11 cellular contexts compared by ENCODE assay signal in the genomic region with DNA sequence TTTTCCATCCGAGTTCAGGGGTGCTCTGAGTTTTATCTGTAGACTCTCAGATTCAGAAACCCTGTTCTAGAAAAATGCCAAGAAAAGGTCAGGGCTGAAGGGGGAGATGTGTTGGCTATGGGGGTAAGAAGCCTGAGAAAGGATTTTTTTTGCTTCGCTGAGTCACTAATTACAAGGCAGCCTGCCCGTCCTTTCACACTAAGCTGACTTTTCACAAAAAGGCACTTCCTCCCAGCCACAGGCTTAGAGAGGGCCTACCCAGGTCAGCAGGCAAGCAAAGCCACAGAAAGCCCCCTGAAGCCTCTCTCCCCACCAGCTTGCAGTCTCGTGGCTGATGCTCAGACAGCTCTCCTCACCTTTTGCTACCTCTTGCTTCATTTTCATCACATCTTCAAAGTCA.
A peak's percentile ranks its signal among the peaks of the same experiment; 100 is the strongest.
DNase-seq lines count a peak whose midpoint lies in the region; ATAC-seq and TF ChIP-seq lines count a peak whose summit lies in the region.
"Had no signal": no experiment of that assay in that cellular context is flagged by ENCODE, and none has a peak within 500 bp of the region (broad histone marks: within the 10 kb centered on the region; RNA-seq: fewer than 3 reads in every experiment).

No MANE protein-coding gene starts in this region.

- no peak for TF ChIP-seq POLR2A in IMR-90 (IDR thresholded peaks at IDR 0.05; ENCODE audit: low read depth, low read length)

- H3K9me3 Mint-ChIP-seq in brain: no peaks in the 10 kb centered on the region
- H3K9me3 Mint-ChIP-seq in natural killer cell treated with Interleukin-12 subunit alpha and Interleukin-12 subunit beta and Interleukin-15 and Interleukin-18, amount 100 ng/mL, for 72 hours: peaks cover 3% of the 10 kb centered on the region

- CTCF ChIA-PET in IMR-90 (lab: Yijun Ruan, JAX): no interaction called here

- H2BK5ac ChIP-seq in IMR-90 (ENCODE audit: low read depth, low read length, poor library complexity, severe bottlenecking): no peak overlapping the region
- no peak overlapping the region for H2BK5ac ChIP-seq in mesendoderm (ENCODE audit: low read length)

- no peaks in the 10 kb centered on the region for H3K79me1 ChIP-seq in IMR-90 (ENCODE audit: low read depth in 1 of 2, low read length in 2 of 2)
- H3K79me1 ChIP-seq in mesendoderm (ENCODE audit: low read length): no peaks in the 10 kb centered on the region

- in situ Hi-C loops in IMR-90 (cut with MboI; ENCODE audit: low sequenced_read_pairs): no loop called here

- no peak overlapping the region for H3K56ac ChIP-seq in IMR-90 (ENCODE audit: extremely low read depth, insufficient read depth, low read length)
- H3K56ac ChIP-seq in mesendoderm (ENCODE audit: low read length): no peak overlapping the region

- H3K4me1 Mint-ChIP-seq in brain: peaks cover 20% of the 10 kb centered on the region
- no peaks in the 10 kb centered on the region for H3K4me1 Mint-ChIP-seq in natural killer cell treated with Interleukin-12 subunit alpha and Interleukin-12 subunit beta and Interleukin-15 and Interleukin-18, amount 100 ng/mL, for 72 hours (ENCODE audit: low read depth in 2 of 2)

- H3K23ac ChIP-seq in IMR-90 (ENCODE audit: low read depth, low read length) (peak overlapping the region; percentile 21; the same call in 1 of the 2 replicates), mesendoderm (ENCODE audit: low read length) (no peak overlapping the region)

- peak; percentile 76 for ATAC-seq in IMR-90 (ENCODE audit: low read depth)
- no peak for ATAC-seq in natural killer cell treated with Interleukin-12 subunit alpha and Interleukin-12 subunit beta and Interleukin-15 and Interleukin-18, amount 100 ng/mL, for 72 hours

- peak overlapping the region; percentile 98 for H3K18ac ChIP-seq in IMR-90 (ENCODE audit: low read depth, low read length)
- peak overlapping the region; percentile 64 for H3K18ac ChIP-seq in mesendoderm (ENCODE audit: low read length)

- no peak for TF ChIP-seq CTCF in IMR-90 (conservative IDR thresholded peaks at IDR 0.05; ENCODE audit: low read depth, low read length)
- no peak for TF ChIP-seq CTCF in brain (conservative IDR thresholded peaks at IDR 0.05)

- peak overlapping the region; percentile 95; the same call in 1 of the 2 replicates for H4K5ac ChIP-seq in IMR-90 (ENCODE audit: low read depth, low read length)
- H4K5ac ChIP-seq in mesendoderm (ENCODE audit: low read length): no peak overlapping the region

- dilution Hi-C loops in IMR-90 (cut with HindIII; ENCODE audit: low sequenced_read_pairs, unreplicated experiment): no loop called here

- H3K27me3 ChIP-seq in IMR-90 (ENCODE audit: control insufficient read depth, insufficient read depth, low read length) (no peaks in the 10 kb centered on the region), mesendoderm (ENCODE audit: insufficient read depth, low read length, poor library complexity) (no peaks in the 10 kb centered on the region)

- TF ChIP-seq RAD21 in IMR-90 (IDR thresholded peaks at IDR 0.05; ENCODE audit: low read length): no peak

- H3K27ac Mint-ChIP-seq in brain: peak overlapping the region in 3 of 5 experiments; percentile 59 to 75 (median 73)
- H3K27ac Mint-ChIP-seq in natural killer cell treated with Interleukin-12 subunit alpha and Interleukin-12 subunit beta and Interleukin-15 and Interleukin-18, amount 100 ng/mL, for 72 hours: no peak overlapping the region

- peak overlapping the region; percentile 34 for H3K14ac ChIP-seq in IMR-90 (replicated peaks; ENCODE audit: low read depth, low read length)

- no peaks in the 10 kb centered on the region for H4K20me1 ChIP-seq in IMR-90 (ENCODE audit: insufficient read depth, low read length)

- intact Hi-C loops in IMR-90 (cut with micrococcal nuclease): no loop called here

- H2BK120ac ChIP-seq in IMR-90 (ENCODE audit: low read depth, low read length) (peak overlapping the region; percentile 68; the same call in 1 of the 2 replicates), mesendoderm (ENCODE audit: low read depth, low read length) (no peak overlapping the region)

- peaks cover 3% of the 10 kb centered on the region for H3K36me3 Mint-ChIP-seq in brain
- peaks cover 6% of the 10 kb centered on the region for H3K36me3 Mint-ChIP-seq in natural killer cell treated with Interleukin-12 subunit alpha and Interleukin-12 subunit beta and Interleukin-15 and Interleukin-18, amount 100 ng/mL, for 72 hours

- H2BK15ac ChIP-seq in IMR-90 (ENCODE audit: low read depth, low read length) (no peak overlapping the region), mesendoderm (replicated peaks; ENCODE audit: low read depth) (no peak overlapping the region)

- peak overlapping the region; percentile 35; the same call in 1 of the 2 replicates for H3K9ac ChIP-seq in IMR-90 (ENCODE audit: low read depth, low read length)
- H3K9ac ChIP-seq in mesendoderm (ENCODE audit: low read length): no peak overlapping the region

- POLR2A ChIA-PET in IMR-90 (lab: Charles Lee; ENCODE audit: unreplicated experiment): interaction anchor here (0.6 kb wide), 1 partner anchor 1091 kb away, joined by 3 read pairs; no protein-coding TSS in a partner anchor

- no peaks in the 10 kb centered on the region; the same call in 1 of the 2 replicates for H3K9me1 ChIP-seq in IMR-90 (ENCODE audit: insufficient read depth, low read length)

- H3K4ac ChIP-seq in IMR-90 (ENCODE audit: low read depth, low read length): 0 out of 2 replicates have a peak overlapping the region, but pooled peaks have one; percentile 63
- H3K4ac ChIP-seq in mesendoderm (ENCODE audit: low read depth, low read length): peak overlapping the region; percentile 43

- H3K4me3 Mint-ChIP-seq in brain: no peak overlapping the region
- H3K4me3 Mint-ChIP-seq in natural killer cell treated with Interleukin-12 subunit alpha and Interleukin-12 subunit beta and Interleukin-15 and Interleukin-18, amount 100 ng/mL, for 72 hours: no peak overlapping the region

- no CpG with 5 or more reads among the region's 4 CpGs for WGBS in IMR-90 (ENCODE audit: extremely low coverage in 2 of 2, insufficient read length in 1 of 2), 2 experiments
- WGBS in mesendoderm (ENCODE audit: extremely low coverage, insufficient coverage, low lambda C conversion rate): no CpG with 5 or more reads among the region's 4 CpGs

- H2AK9ac ChIP-seq in IMR-90 (replicated peaks; ENCODE audit: low read depth, low read length, poor library complexity): no peak overlapping the region

- no peak overlapping the region for H2AFZ ChIP-seq in IMR-90 (replicated peaks; ENCODE audit: low read length, poor library complexity)

- no peak overlapping the region for H4K91ac ChIP-seq in IMR-90 (ENCODE audit: insufficient read depth, low read depth, low read length)

- no peak overlapping the region for H2BK20ac ChIP-seq in IMR-90 (ENCODE audit: low read depth, low read length)

- H3K36me3 ChIP-seq in IMR-90 (ENCODE audit: control insufficient read depth, insufficient read depth, low read length): no peaks in the 10 kb centered on the region
- no peaks in the 10 kb centered on the region for H3K36me3 ChIP-seq in mesendoderm (ENCODE audit: control insufficient read depth, insufficient read depth, low read length)

- H3K27ac ChIP-seq in IMR-90 (ENCODE audit: insufficient read depth, low read length) (peak overlapping the region; percentile 14), mesendoderm (ENCODE audit: low read depth, low read length) (no peak overlapping the region)

- H3K79me2 ChIP-seq in mesendoderm (ENCODE audit: control insufficient read depth, insufficient read depth, low read length): no peaks in the 10 kb centered on the region

- H3K4me2 ChIP-seq in IMR-90 (ENCODE audit: low read depth, low read length): peak overlapping the region; percentile 43
- H3K4me2 ChIP-seq in mesendoderm (ENCODE audit: low read length): no peak overlapping the region

- DNase-seq in EL (peak; percentile 40), IMR-90 (peak; percentile 52), mesendoderm (peak; percentile 71), NCI-H2029 treated with DMSO at 0.1 percent for 48 hours (lab: John Stamatoyannopoulos, UW) (no peak), hepatic stellate cell (ENCODE audit: low spot score) (no peak)
- DNase-seq in activated effector memory CD4-positive, alpha-beta T cell treated with Interleukin-2 at 50 U/mL for 16 hours: no peak
- DNase-seq in natural killer cell treated with Interleukin-12 subunit alpha and Interleukin-12 subunit beta and Interleukin-15 and Interleukin-18, amount 100 ng/mL, for 72 hours (ENCODE audit: low spot score): no peak
- DNase-seq: COR-L47, kidney, NCI-H510A treated with DMSO at 0.1 percent for 48 hours had no signal

- no peaks in the 10 kb centered on the region for H3K9me3 ChIP-seq in IMR-90 (ENCODE audit: control insufficient read depth, insufficient read depth, low read length)

- no TSS peak for BruUV-seq in IMR-90 (replicated peaks; lab: Mats Ljungman, UMichigan)

- H3K27me3 Mint-ChIP-seq in brain: peaks cover 7% of the 10 kb centered on the region
- H3K27me3 Mint-ChIP-seq in natural killer cell treated with Interleukin-12 subunit alpha and Interleukin-12 subunit beta and Interleukin-15 and Interleukin-18, amount 100 ng/mL, for 72 hours: peaks cover 0 to 7% of the 10 kb centered on the region in 2 donors

- peaks cover 4% of the 10 kb centered on the region for H3K4me1 ChIP-seq in IMR-90 (ENCODE audit: control insufficient read depth, insufficient read depth, low read length)
- H3K4me1 ChIP-seq in mesendoderm (ENCODE audit: control insufficient read depth, low read depth, low read length): no peaks in the 10 kb centered on the region

- no peak overlapping the region for H2AK5ac ChIP-seq in IMR-90 (ENCODE audit: low read depth, low read length)
- no peak overlapping the region for H2AK5ac ChIP-seq in mesendoderm (ENCODE audit: low read length)

- H3K4me3 ChIP-seq in IMR-90 (ENCODE audit: insufficient read depth, low read depth, low read length): no peak overlapping the region
- no peak overlapping the region for H3K4me3 ChIP-seq in mesendoderm (ENCODE audit: low read length)

- H4K8ac ChIP-seq in IMR-90 (ENCODE audit: low read depth in 2 of 2, low read length in 2 of 2) (peak overlapping the region; percentile 17 to 71; a peak in 3 of 4 replicates), mesendoderm (ENCODE audit: low read depth, low read length) (no peak overlapping the region)

TF ChIP-seq in IMR-90, 13 proteins besides CTCF, POLR2A, EP300 and RAD21 (continues in another document):
- TF ChIP-seq NFE2L2 (IDR thresholded peaks at IDR 0.05; ENCODE audit: low read depth, low read length) (no peak), CEBPB (IDR thresholded peaks at IDR 0.05; ENCODE audit: low read depth, low read length) (no peak), MXI1 (IDR thresholded peaks at IDR 0.05; ENCODE audit: borderline replicate concordance, low read depth, low read length) (no peak), CHD1 (IDR thresholded peaks at IDR 0.05; ENCODE audit: low read depth, low read length) (no peak), BHLHE40 (IDR thresholded peaks at IDR 0.05; ENCODE audit: low read depth, low read length) (no peak)

Comparison
In these comparisons a context has a peak if more than half of its experiments do, and no peak if none do; other contexts are left out.
1. DNase-seq: peak in EL (single experiment), IMR-90 (single experiment) and mesendoderm (single experiment); none in NCI-H2029 treated with DMSO at 0.1 percent for 48 hours (single experiment), hepatic stellate cell (single experiment), activated effector memory CD4-positive, alpha-beta T cell treated with Interleukin-2 at 50 U/mL for 16 hours (single experiment) and natural killer cell treated with Interleukin-12 subunit alpha and Interleukin-12 subunit beta and Interleukin-15 and Interleukin-18, amount 100 ng/mL, for 72 hours (single experiment).
2. H3K27ac Mint-ChIP-seq: peak in brain (3 of 5); none in natural killer cell treated with Interleukin-12 subunit alpha and Interleukin-12 subunit beta and Interleukin-15 and Interleukin-18, amount 100 ng/mL, for 72 hours (0 of 2).